1 cellular context compared by ENCODE assay signal in genomic region chr15:41581110-41581509, GRCh38.
TF ChIP-seq lines count a peak whose summit lies in the region.

No MANE protein-coding gene starts in this region.

TF ChIP-seq in SK-N-SH treated with all-trans-retinoic acid at 6 μM for 48 hours, 23 proteins besides CTCF, POLR2A, EP300 and RAD21 (continued from another document):
- TF ChIP-seq POU6F1 (CRISPR knock-in tag; IDR thresholded peaks at IDR 0.05; ENCODE audit: borderline replicate concordance, low read depth) (no peak), ZC3H10 (CRISPR knock-in tag; IDR thresholded peaks at IDR 0.05) (no peak), GLIS3 (CRISPR knock-in tag; IDR thresholded peaks at IDR 0.05) (no peak), ZNF8 (CRISPR knock-in tag; IDR thresholded peaks at IDR 0.05) (no peak)
TF ChIP-seq in SK-N-SH treated with all-trans-retinoic acid at 6 μM for 48 hours: peak in this region for 0.
